Comparison of ENCODE assay signal across 8 cellular contexts in the genomic region with DNA sequence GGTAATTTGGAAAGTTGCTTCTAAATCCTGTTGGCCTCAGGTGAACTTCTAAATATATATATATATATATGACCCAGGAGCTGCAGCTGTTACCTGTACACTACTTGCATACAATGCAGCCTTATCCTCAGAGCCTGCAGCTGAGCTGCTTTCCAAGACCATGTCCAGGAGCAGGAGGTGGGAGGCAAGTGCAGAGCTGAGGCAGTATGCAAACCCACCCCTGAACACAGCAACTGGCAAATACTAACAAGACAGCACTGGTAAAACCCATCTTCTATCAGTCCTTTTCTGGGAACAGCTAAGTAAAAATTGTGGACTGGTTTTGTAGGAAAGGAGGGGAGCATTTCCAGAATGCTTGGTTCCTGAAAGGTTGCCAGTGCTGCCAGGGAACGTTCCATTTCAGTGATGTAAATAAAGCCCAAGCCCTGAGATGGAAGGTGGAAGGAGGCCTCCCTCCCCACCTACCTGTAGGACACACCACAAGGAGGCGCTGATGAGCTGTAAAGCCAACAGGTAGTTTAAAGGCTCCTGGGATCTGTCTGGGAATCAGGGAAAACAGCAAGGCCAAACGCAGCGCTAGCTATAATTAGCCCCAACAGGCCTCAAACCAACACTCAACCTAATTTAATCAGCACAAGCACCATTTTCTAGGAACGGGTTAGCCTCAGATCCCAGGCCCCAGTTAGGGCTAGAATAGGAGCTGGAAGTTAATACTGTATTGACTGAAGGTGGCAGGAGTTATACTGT.
A peak's percentile ranks its signal among the peaks of the same experiment; 100 is the strongest.
DNase-seq lines count a peak whose midpoint lies in the region; ATAC-seq and TF ChIP-seq lines count a peak whose summit lies in the region.

No MANE protein-coding gene starts in this region.

- peak; percentile 80 for DNase-seq in D341Med (ENCODE audit: low spot score)
- DNase-seq in H4 (ENCODE audit: low spot score), result peak; percentile 57
- peak; percentile 75 for DNase-seq in NCI-H1417 treated with DMSO at 0.1 percent for 48 hours (lab: John Stamatoyannopoulos, UW)
- peak; percentile 73 for DNase-seq in T follicular helper cell (ENCODE audit: low read depth)
- DNase-seq in adrenal gland, result peak; percentile 85 to 98 (median 93)
- DNase-seq in left cardiac atrium, result peak; percentile 92
- DNase-seq in retina, result peak; percentile 57
- DNase-seq in aorta, result peak; percentile 94 to 96

- H3K36me3 ChIP-seq in adrenal gland (replicated peaks in 1 of 2), result peaks cover 0 to 11% of the 10 kb centered on the region in 2 donors
- H3K36me3 ChIP-seq in aorta (ENCODE audit: control insufficient read depth in 1 of 2, insufficient read depth in 2 of 2, low read length in 1 of 2), result peaks cover 0 to 4% of the 10 kb centered on the region in 2 donors

- TF ChIP-seq POLR2A in adrenal gland (IDR thresholded peaks at IDR 0.05), result no peak

- intact Hi-C loops in adrenal gland (cut with DNase I), result loop anchor here (2.0 kb wide), 1 partner anchor 149 kb away; a partner anchor contains a TSS
- intact Hi-C loops in left cardiac atrium (cut with DNase I), result loop anchor here (1.0 to 10.0 kb wide), 4 partner anchors 148 to 371 kb away; a partner anchor contains a TSS
- intact Hi-C loops in aorta (cut with DNase I), result loop anchor here (1.0 to 2.0 kb wide), 5 partner anchors 35 to 149 kb away; a partner anchor contains a TSS

- TF ChIP-seq CTCF in adrenal gland (IDR thresholded peaks at IDR 0.05), result peak; percentile 82 to 93 (median 90)

- H3K9me3 ChIP-seq in adrenal gland (replicated peaks in 1 of 3) (no peaks in the 10 kb centered on the region), aorta (ENCODE audit: control insufficient read depth, low read length) (no peaks in the 10 kb centered on the region)

- no peaks in the 10 kb centered on the region for H3K27me3 ChIP-seq in adrenal gland
- H3K27me3 ChIP-seq in aorta (ENCODE audit: control insufficient read depth in 1 of 2, insufficient read depth in 2 of 2, low read length in 1 of 2), result no peaks in the 10 kb centered on the region

- no peak overlapping the region for H3K4me3 ChIP-seq in adrenal gland
- H3K4me3 ChIP-seq in aorta (ENCODE audit: low read length in 2 of 2), result no peak overlapping the region

- peak overlapping the region in 4 of 5 donors; percentile 32 to 74 (median 56) for H3K27ac ChIP-seq in adrenal gland
- H3K27ac ChIP-seq in aorta (ENCODE audit: low read depth in 1 of 2, low read length in 2 of 2), result peak overlapping the region; percentile 16 to 83

- ATAC-seq in left cardiac atrium (peak; percentile 92), aorta (ENCODE audit: low FRiP score) (peak; percentile 94)

- H3K4me1 ChIP-seq in adrenal gland (replicated peaks in 1 of 2), result peaks cover 33 to 78% of the 10 kb centered on the region in 2 donors
- H3K4me1 ChIP-seq in aorta (ENCODE audit: control insufficient read depth in 1 of 2, insufficient read depth in 2 of 2, low read length in 2 of 2), result peaks cover 0 to 8% of the 10 kb centered on the region in 2 donors

- 0 to 4% (median 4%) methylated on average over 5 of the region's 5 CpGs for WGBS in adrenal gland, 4 donors
- 1 to 2% methylated on average over 5 of the region's 5 CpGs for WGBS in aorta, 2 donors
